ENCODE assay signal across 1 cellular context in the genomic region with DNA sequence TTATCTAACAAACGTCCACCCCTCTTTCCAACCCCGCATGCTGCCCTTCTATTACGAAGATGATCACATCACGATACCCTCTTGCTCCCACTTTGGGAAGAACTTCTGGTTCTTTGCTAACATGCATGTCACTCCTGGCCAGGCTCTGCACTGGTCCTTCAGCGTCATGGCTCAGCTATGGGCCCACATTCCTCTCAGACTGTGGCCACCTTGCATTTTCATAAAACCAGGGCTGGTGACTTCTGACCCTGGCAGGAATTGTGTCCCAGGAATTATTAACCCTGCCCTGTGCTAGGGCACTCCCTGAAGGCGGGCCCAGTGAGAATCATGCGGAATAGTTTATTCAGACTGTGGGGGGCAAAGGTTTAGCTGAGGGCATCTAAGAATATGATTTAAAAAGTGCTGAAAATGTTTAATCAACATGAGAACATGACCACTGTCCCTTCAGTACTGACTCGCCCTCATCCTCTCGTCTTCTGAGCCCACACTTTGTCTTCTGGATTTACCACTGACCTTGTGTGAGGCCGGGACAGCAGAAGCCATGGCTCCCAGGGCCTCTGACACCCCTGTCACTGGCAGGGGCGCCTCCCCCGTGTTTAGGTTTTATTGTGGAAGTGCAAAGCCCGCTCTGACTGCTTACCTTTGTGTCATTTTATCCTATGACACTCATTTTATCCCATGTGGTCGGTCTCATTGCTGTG.
TF ChIP-seq lines count a peak whose summit lies in the region.

No MANE protein-coding gene starts in this region.

TF ChIP-seq in GM23338, 12 proteins besides CTCF, POLR2A, EP300 and RAD21 (continued from another document):
- TF ChIP-seq, protein P1, sequence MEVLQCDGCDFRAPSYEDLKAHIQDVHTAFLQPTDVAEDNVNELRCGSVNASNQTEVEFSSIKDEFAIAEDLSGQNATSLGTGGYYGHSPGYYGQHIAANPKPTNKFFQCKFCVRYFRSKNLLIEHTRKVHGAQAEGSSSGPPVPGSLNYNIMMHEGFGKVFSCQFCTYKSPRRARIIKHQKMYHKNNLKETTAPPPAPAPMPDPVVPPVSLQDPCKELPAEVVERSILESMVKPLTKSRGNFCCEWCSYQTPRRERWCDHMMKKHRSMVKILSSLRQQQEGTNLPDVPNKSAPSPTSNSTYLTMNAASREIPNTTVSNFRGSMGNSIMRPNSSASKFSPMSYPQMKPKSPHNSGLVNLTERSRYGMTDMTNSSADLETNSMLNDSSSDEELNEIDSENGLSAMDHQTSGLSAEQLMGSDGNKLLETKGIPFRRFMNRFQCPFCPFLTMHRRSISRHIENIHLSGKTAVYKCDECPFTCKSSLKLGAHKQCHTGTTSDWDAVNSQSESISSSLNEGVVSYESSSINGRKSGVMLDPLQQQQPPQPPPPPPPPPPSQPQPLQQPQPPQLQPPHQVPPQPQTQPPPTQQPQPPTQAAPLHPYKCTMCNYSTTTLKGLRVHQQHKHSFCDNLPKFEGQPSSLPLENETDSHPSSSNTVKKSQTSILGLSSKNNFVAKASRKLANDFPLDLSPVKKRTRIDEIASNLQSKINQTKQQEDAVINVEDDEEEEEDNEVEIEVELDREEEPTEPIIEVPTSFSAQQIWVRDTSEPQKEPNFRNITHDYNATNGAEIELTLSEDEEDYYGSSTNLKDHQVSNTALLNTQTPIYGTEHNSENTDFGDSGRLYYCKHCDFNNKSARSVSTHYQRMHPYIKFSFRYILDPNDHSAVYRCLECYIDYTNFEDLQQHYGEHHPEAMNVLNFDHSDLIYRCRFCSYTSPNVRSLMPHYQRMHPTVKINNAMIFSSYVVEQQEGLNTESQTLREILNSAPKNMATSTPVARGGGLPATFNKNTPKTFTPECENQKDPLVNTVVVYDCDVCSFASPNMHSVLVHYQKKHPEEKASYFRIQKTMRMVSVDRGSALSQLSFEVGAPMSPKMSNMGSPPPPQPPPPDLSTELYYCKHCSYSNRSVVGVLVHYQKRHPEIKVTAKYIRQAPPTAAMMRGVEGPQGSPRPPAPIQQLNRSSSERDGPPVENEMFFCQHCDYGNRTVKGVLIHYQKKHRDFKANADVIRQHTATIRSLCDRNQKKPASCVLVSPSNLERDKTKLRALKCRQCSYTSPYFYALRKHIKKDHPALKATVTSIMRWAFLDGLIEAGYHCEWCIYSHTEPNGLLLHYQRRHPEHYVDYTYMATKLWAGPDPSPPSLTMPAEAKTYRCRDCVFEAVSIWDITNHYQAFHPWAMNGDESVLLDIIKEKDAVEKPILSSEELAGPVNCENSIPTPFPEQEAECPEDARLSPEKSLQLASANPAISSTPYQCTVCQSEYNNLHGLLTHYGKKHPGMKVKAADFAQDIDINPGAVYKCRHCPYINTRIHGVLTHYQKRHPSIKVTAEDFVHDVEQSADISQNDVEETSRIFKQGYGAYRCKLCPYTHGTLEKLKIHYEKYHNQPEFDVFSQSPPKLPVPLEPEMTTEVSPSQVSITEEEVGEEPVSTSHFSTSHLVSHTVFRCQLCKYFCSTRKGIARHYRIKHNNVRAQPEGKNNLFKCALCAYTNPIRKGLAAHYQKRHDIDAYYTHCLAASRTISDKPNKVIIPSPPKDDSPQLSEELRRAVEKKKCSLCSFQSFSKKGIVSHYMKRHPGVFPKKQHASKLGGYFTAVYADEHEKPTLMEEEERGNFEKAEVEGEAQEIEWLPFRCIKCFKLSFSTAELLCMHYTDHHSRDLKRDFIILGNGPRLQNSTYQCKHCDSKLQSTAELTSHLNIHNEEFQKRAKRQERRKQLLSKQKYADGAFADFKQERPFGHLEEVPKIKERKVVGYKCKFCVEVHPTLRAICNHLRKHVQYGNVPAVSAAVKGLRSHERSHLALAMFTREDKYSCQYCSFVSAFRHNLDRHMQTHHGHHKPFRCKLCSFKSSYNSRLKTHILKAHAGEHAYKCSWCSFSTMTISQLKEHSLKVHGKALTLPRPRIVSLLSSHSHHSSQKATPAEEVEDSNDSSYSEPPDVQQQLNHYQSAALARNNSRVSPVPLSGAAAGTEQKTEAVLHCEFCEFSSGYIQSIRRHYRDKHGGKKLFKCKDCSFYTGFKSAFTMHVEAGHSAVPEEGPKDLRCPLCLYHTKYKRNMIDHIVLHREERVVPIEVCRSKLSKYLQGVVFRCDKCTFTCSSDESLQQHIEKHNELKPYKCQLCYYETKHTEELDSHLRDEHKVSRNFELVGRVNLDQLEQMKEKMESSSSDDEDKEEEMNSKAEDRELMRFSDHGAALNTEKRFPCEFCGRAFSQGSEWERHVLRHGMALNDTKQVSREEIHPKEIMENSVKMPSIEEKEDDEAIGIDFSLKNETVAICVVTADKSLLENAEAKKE (CRISPR knock-in tag; IDR thresholded peaks at IDR 0.05): no peak
- no peak for TF ChIP-seq CREB1 (CRISPR knock-in tag; IDR thresholded peaks at IDR 0.05; ENCODE audit: low read depth)
- TF ChIP-seq ZNF331 (CRISPR knock-in tag; IDR thresholded peaks at IDR 0.05; ENCODE audit: low read depth): no peak
- no peak for TF ChIP-seq EZH2phosphoT487 (IDR thresholded peaks at IDR 0.05; ENCODE audit: unreplicated experiment)
- TF ChIP-seq, protein P2, sequence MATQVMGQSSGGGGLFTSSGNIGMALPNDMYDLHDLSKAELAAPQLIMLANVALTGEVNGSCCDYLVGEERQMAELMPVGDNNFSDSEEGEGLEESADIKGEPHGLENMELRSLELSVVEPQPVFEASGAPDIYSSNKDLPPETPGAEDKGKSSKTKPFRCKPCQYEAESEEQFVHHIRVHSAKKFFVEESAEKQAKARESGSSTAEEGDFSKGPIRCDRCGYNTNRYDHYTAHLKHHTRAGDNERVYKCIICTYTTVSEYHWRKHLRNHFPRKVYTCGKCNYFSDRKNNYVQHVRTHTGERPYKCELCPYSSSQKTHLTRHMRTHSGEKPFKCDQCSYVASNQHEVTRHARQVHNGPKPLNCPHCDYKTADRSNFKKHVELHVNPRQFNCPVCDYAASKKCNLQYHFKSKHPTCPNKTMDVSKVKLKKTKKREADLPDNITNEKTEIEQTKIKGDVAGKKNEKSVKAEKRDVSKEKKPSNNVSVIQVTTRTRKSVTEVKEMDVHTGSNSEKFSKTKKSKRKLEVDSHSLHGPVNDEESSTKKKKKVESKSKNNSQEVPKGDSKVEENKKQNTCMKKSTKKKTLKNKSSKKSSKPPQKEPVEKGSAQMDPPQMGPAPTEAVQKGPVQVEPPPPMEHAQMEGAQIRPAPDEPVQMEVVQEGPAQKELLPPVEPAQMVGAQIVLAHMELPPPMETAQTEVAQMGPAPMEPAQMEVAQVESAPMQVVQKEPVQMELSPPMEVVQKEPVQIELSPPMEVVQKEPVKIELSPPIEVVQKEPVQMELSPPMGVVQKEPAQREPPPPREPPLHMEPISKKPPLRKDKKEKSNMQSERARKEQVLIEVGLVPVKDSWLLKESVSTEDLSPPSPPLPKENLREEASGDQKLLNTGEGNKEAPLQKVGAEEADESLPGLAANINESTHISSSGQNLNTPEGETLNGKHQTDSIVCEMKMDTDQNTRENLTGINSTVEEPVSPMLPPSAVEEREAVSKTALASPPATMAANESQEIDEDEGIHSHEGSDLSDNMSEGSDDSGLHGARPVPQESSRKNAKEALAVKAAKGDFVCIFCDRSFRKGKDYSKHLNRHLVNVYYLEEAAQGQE (IDR thresholded peaks at IDR 0.05; ENCODE audit: unreplicated experiment): no peak
- TF ChIP-seq EZH2 (IDR thresholded peaks at IDR 0.05; ENCODE audit: low read depth, unreplicated experiment): no peak
